ENCODE assay signal across 1 cellular context in the genomic region with DNA sequence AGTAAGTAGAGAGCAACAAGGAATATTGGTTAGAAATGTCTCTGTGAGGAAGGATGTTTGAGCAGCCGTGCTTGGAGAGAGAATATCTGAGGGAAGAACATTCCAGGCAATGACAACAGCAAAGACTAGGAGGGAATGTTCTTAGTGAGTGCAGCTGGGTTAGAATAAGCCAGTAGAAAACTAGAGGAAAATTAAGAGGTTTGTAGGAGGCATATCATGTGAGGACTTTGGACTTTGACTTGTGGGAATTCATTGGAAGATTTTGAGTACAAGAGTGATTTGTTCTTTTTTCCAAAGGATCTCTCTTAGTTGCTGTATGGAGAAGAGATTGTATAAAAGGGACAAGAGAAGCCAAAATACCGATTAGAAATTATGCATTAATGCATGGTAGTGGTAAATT.
TF ChIP-seq lines count a peak whose summit lies in the region.

No MANE protein-coding gene starts in this region.

TF ChIP-seq in GM23338, 12 proteins besides CTCF, POLR2A, EP300 and RAD21:
- TF ChIP-seq, protein P1, sequence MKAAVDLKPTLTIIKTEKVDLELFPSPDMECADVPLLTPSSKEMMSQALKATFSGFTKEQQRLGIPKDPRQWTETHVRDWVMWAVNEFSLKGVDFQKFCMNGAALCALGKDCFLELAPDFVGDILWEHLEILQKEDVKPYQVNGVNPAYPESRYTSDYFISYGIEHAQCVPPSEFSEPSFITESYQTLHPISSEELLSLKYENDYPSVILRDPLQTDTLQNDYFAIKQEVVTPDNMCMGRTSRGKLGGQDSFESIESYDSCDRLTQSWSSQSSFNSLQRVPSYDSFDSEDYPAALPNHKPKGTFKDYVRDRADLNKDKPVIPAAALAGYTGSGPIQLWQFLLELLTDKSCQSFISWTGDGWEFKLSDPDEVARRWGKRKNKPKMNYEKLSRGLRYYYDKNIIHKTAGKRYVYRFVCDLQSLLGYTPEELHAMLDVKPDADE (IDR thresholded peaks at IDR 0.05) = no peak
- no peak for TF ChIP-seq ZNF462 (CRISPR knock-in tag; IDR thresholded peaks at IDR 0.05)
- TF ChIP-seq EZH2phosphoT487 (IDR thresholded peaks at IDR 0.05; ENCODE audit: unreplicated experiment) = no peak
- TF ChIP-seq STAT1 (IDR thresholded peaks at IDR 0.05; ENCODE audit: unreplicated experiment) = no peak
- TF ChIP-seq NANOG (IDR thresholded peaks at IDR 0.05; ENCODE audit: borderline replicate concordance) = no peak
- no peak for TF ChIP-seq ZNF331 (CRISPR knock-in tag; IDR thresholded peaks at IDR 0.05; ENCODE audit: low read depth)
- no peak for TF ChIP-seq REST (IDR thresholded peaks at IDR 0.05; ENCODE audit: unreplicated experiment)
- no peak for TF ChIP-seq EZH2 (IDR thresholded peaks at IDR 0.05; ENCODE audit: low read depth, unreplicated experiment)
- no peak for TF ChIP-seq ZNF114 (CRISPR knock-in tag; IDR thresholded peaks at IDR 0.05)
- TF ChIP-seq POLR2AphosphoS5 (IDR thresholded peaks at IDR 0.05; ENCODE audit: low read depth) = no peak
- TF ChIP-seq CREB1 (CRISPR knock-in tag; IDR thresholded peaks at IDR 0.05; ENCODE audit: low read depth) = no peak
- no peak for TF ChIP-seq JUNB (IDR thresholded peaks at IDR 0.05; ENCODE audit: unreplicated experiment)
